Comparison of ENCODE assay signal across 12 cellular contexts in the genomic region with DNA sequence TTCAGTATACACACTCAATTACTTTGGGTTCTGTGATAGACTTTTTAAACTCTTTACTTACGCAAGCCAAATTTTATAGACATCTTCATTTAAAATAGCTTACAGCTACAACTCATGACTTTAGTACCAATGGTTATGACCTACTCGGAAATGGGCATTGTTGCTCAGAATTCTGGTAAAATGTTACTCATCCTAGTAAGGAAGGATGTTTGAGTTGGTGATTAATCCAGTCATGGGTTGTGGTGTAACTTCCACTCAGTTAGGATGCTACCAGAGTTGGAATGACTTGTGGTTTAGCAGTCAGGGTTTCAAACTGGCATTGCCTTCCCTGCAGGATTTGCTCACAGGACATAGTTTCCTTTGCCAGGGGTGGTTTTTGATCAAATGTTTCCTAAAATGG. TPM values are rescaled to one million over a fixed set of nuclear protein-coding genes. Genes with fewer than 3 reads are reported as not detected.
DNase-seq lines count a peak whose midpoint lies in the region; ATAC-seq, FAIRE-seq and TF ChIP-seq lines count a peak whose summit lies in the region.
"Had no signal": no experiment of that assay in that cellular context is flagged by ENCODE, and none has a peak within 500 bp of the region (broad histone marks: within the 10 kb centered on the region; RNA-seq: fewer than 3 reads in every experiment).

No MANE protein-coding gene starts in this region.

- no peaks in the 10 kb centered on the region for H3K9me3 Mint-ChIP-seq in mesothelial cell of epicardium
- H3K9me3 Mint-ChIP-seq: natural killer cell had no signal

- no peaks in the 10 kb centered on the region for H3K36me3 Mint-ChIP-seq in mesothelial cell of epicardium
- H3K36me3 Mint-ChIP-seq: natural killer cell had no signal

- H3K4me3 ChIP-seq in bronchial epithelial cell (ENCODE audit: low read depth, low read length) (no peak overlapping the region), lower lobe of right lung (no peak overlapping the region)

- no peak for FAIRE-seq in bronchial epithelial cell (lab: Jason Lieb, UNC)

- H3K9me3 ChIP-seq in lower lobe of right lung: no peaks in the 10 kb centered on the region

- DNase-seq in AG20443 (ENCODE audit: low spot score) (peak; percentile 84), HPDE6-E6E7 (ENCODE audit: extremely low spot score) (peak; percentile 49), bronchial epithelial cell (ENCODE audit: low read depth) (peak; percentile 98), lower lobe of right lung (no peak), mesothelial cell of epicardium (ENCODE audit: low spot score in 2 of 2, unreplicated experiment in 2 of 2) (no peak), midbrain (lab: John Stamatoyannopoulos, UW) (no peak)
- no peak for DNase-seq in activated CD4-positive, alpha-beta T cell treated with anti-CD3 and anti-CD28 coated beads for 1 hour
- DNase-seq: cerebellar nuclear complex, natural killer cell, NCI-H187 treated with DMSO at 0.1 percent for 48 hours had no signal

- H3K27me3 Mint-ChIP-seq in mesothelial cell of epicardium (ENCODE audit: low read depth): peaks cover 5% of the 10 kb centered on the region

- ATAC-seq in lower lobe of right lung (peak; percentile 42 to 51), HG03342 (IDR thresholded peaks at IDR 0.05; ENCODE audit: unreplicated experiment) (no peak)

- H3K4me1 ChIP-seq in lower lobe of right lung: no peaks in the 10 kb centered on the region

- H3K27ac Mint-ChIP-seq in mesothelial cell of epicardium: no peak overlapping the region
- H3K27ac Mint-ChIP-seq: natural killer cell had no signal

- no peak overlapping the region for H3K27ac ChIP-seq in lower lobe of right lung
- H3K27ac ChIP-seq: VCaP had no signal

- H3K36me3 ChIP-seq in bronchial epithelial cell (ENCODE audit: control insufficient read depth, insufficient read depth, low read length) (no peaks in the 10 kb centered on the region), lower lobe of right lung (no peaks in the 10 kb centered on the region)

- TF ChIP-seq CTCF in bronchial epithelial cell (IDR thresholded peaks at IDR 0.05; ENCODE audit: insufficient read depth, low read length, severe bottlenecking) (no peak), lower lobe of right lung (IDR thresholded peaks at IDR 0.05) (no peak), mesothelial cell of epicardium (IDR thresholded peaks at IDR 0.05; ENCODE audit: unreplicated experiment) (no peak)

- no peaks in the 10 kb centered on the region for H3K4me1 Mint-ChIP-seq in mesothelial cell of epicardium
- H3K4me1 Mint-ChIP-seq: natural killer cell had no signal

- no peak overlapping the region for H3K4me3 Mint-ChIP-seq in mesothelial cell of epicardium
- H3K4me3 Mint-ChIP-seq: natural killer cell had no signal

- intact Hi-C loops in lower lobe of right lung (cut with DNase I): no loop called here

- H3K27me3 ChIP-seq in bronchial epithelial cell (ENCODE audit: control insufficient read depth, insufficient read depth, low read length) (no peaks in the 10 kb centered on the region), lower lobe of right lung (ENCODE audit: low read depth) (no peaks in the 10 kb centered on the region)

RNA-seq across cellular contexts. Expression of gene NPC1, which starts 7.4 kb away (rescaled TPM):
- total RNA-seq in bronchial epithelial cell (78.3 and 100 TPM in 2 replicates), lower lobe of right lung (114 TPM), mesothelial cell of epicardium (35.5 to 39.9 TPM (median 35.8 TPM) in 3 replicates)

Comparison
In these comparisons a context has a peak if more than half of its experiments do, and no peak if none do; other contexts are left out.
1. DNase-seq: peak in AG20443 (single experiment), HPDE6-E6E7 (single experiment) and bronchial epithelial cell (single experiment); none in lower lobe of right lung (single experiment), mesothelial cell of epicardium (0 of 2), midbrain (single experiment) and activated CD4-positive, alpha-beta T cell treated with anti-CD3 and anti-CD28 coated beads for 1 hour (single experiment).